8 cellular contexts compared by ENCODE assay signal in the genomic region with DNA sequence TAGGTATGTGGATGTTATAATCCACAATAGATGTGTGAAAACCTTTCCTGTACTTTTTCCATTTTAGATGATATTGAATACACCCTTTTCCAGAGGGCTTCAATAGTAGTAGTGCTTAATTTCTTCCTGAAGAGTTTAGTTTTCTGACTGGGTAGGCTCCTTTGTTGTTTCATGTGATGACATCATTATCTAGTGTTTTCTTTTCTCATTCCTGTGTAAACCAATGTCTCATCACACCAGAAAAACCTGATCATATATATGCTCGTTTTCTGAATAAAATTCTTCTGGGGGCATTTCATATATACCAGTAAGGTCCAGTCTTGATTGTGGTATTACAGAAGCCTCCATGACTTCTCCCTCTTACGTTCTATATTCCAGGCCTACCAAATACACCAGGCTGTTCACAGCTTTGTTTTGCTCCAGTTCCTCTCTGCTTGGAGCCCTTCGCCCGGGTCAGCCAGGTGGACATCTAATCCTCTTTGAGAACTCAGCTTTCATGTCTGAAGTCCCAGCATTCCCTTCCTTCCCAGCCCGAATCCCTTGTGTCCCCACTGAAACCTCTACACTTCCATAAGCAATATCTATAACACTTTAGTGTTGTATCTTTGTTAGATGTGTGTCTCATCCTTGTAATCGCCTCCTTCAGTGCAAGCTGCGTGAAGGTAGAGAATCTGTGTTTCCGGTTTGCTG. TPM values are rescaled to one million over a fixed set of nuclear protein-coding genes. Genes with fewer than 3 reads are reported as not detected.
A peak's percentile ranks its signal among the peaks of the same experiment; 100 is the strongest.
DNase-seq lines count a peak whose midpoint lies in the region; ATAC-seq, FAIRE-seq and TF ChIP-seq lines count a peak whose summit lies in the region.

No MANE protein-coding gene starts in this region.

- H3K36me3 ChIP-seq in HEK293 (ENCODE audit: control insufficient read depth in 2 of 2, insufficient read depth in 1 of 2, low read length in 2 of 2) = no peaks in the 10 kb centered on the region; a peak in 1 of 3 replicates
- H3K36me3 ChIP-seq in liver (ENCODE audit: control insufficient read depth in 4 of 4, insufficient read depth in 3 of 4, low read depth in 1 of 4, low read length in 3 of 4) = no peaks in the 10 kb centered on the region

- peak overlapping the region; percentile 76 to 91 for H3K9ac ChIP-seq in liver (ENCODE audit: low read depth in 1 of 2, low read length in 2 of 2)

- H3K4me3 ChIP-seq in A549 (peak overlapping the region; percentile 100), HEK293 (ENCODE audit: low read depth, low read length) (peak overlapping the region; percentile 98), astrocyte of the spinal cord (ENCODE audit: low read depth, low read length) (peak overlapping the region; percentile 92), liver (ENCODE audit: low read depth in 1 of 3, low read length in 3 of 3) (peak overlapping the region; percentile 53 to 96 (median 92))

- FAIRE-seq in A549 (lab: Jason Lieb, UNC) (no peak), GM19239 (lab: Jason Lieb, UNC) (no peak)

- TF ChIP-seq EP300 in A549 (IDR thresholded peaks at IDR 0.05) = no peak

- DNase-seq in A549 (ENCODE audit: low read depth in 1 of 2, low spot score in 1 of 2) (no peak), astrocyte of the spinal cord (ENCODE audit: low read depth, low spot score) (peak; percentile 61), GM19239 (ENCODE audit: insufficient read length, low spot score) (no peak)
- no peak for DNase-seq in activated T-cell treated with anti-CD3 and anti-CD28 coated beads, Interleukin-2, amount 50 U/mL, for 1 hour
- no peak for DNase-seq in activated CD4-positive, alpha-beta T cell treated with anti-CD3 and anti-CD28 coated beads for 48 hours

- H3K9me3 ChIP-seq in A549 (no peaks in the 10 kb centered on the region), HEK293 (ENCODE audit: control insufficient read depth, insufficient read depth, low read depth, low read length) (no peaks in the 10 kb centered on the region), liver (ENCODE audit: control insufficient read depth in 4 of 4, low read length in 3 of 4) (no peaks in the 10 kb centered on the region)

- TF ChIP-seq CTCF in A549 (IDR thresholded peaks at IDR 0.05) (no peak), HEK293 (tag by site-specific recombination; IDR thresholded peaks at IDR 0.05) (no peak), astrocyte of the spinal cord (IDR thresholded peaks at IDR 0.05; ENCODE audit: low read depth, low read length) (no peak), liver (IDR thresholded peaks at IDR 0.05; ENCODE audit: low read depth, low read length, missing input control) (no peak)

- CTCF ChIA-PET in A549 (lab: Yijun Ruan, JAX) = interaction anchor here (1.3 kb wide), 1 partner anchor 59 kb away, joined by 3 read pairs; no protein-coding TSS in a partner anchor
- CTCF ChIA-PET in HEK293 (lab: Yijun Ruan, JAX) = interaction anchor here (0.6 to 1.1 kb wide), 6 partner anchors 42 to 295 kb away, joined by 3 to 5 read pairs (median 3); no protein-coding TSS in a partner anchor

- POLR2A ChIA-PET in A549 (lab: Yijun Ruan, JAX) = no interaction called here
- POLR2A ChIA-PET in HEK293 (lab: Yijun Ruan, JAX) = interaction anchor here (0.5 to 1.1 kb wide), 4 partner anchors 24 to 93 kb away, joined by 3 to 5 read pairs (median 4); no protein-coding TSS in a partner anchor

- ATAC-seq in A549 (no peak), HG03432 (IDR thresholded peaks at IDR 0.05; ENCODE audit: unreplicated experiment) (no peak)

- peaks cover 25% of the 10 kb centered on the region for H3K4me1 ChIP-seq in A549
- H3K4me1 ChIP-seq in HEK293 (ENCODE audit: control insufficient read depth, insufficient read depth, low read length) = peaks cover 17% of the 10 kb centered on the region; the same call in 1 of the 2 replicates
- H3K4me1 ChIP-seq in liver (ENCODE audit: control insufficient read depth in 4 of 4, insufficient read depth in 4 of 4, low read length in 3 of 4) = peaks cover 2 to 45% (median 24%) of the 10 kb centered on the region in 4 donors

- WGBS in A549 (ENCODE audit: missing lambda C conversion rate) = 42% methylated on average over 8 of the region's 8 CpGs
- WGBS in liver = 14% methylated on average over 8 of the region's 8 CpGs

- H3K27ac ChIP-seq in A549 (peak overlapping the region; percentile 27 to 99; a peak in 5 of 6 replicates), HEK293 (ENCODE audit: extremely low read depth, low read depth, low read length) (peak overlapping the region; percentile 42), liver (ENCODE audit: low read depth in 1 of 2, low read length in 2 of 2) (peak overlapping the region; percentile 82 to 98)

- H3K27me3 ChIP-seq in liver (ENCODE audit: control insufficient read depth in 4 of 4, insufficient read depth in 4 of 4, low read length in 3 of 4) = no peaks in the 10 kb centered on the region

- TF ChIP-seq POLR2A in A549 (IDR thresholded peaks at IDR 0.05; ENCODE audit: low read length) = no peak

- in situ Hi-C loops in astrocyte of the spinal cord (cut with HindIII; ENCODE audit: low sequenced_read_pairs) = no loop called here

- peak overlapping the region; percentile 95 for H3K4me2 ChIP-seq in A549

- no peak for TF ChIP-seq RAD21 in A549 (conservative IDR thresholded peaks at IDR 0.05 in 1 of 2, IDR thresholded peaks at IDR 0.05 in 1 of 2)
- TF ChIP-seq RAD21 in liver (IDR thresholded peaks at IDR 0.05) = no peak

TF ChIP-seq in A549, 52 proteins besides CTCF, POLR2A, EP300 and RAD21:
- TF ChIP-seq EHF (CRISPR knock-in tag; IDR thresholded peaks at IDR 0.05) (no peak), HOXB13 (CRISPR knock-in tag; IDR thresholded peaks at IDR 0.05; ENCODE audit: low read depth) (no peak), FOXS1 (CRISPR knock-in tag; IDR thresholded peaks at IDR 0.05) (no peak), FOSB (CRISPR knock-in tag; IDR thresholded peaks at IDR 0.05) (no peak)
- TF ChIP-seq, protein P1, sequence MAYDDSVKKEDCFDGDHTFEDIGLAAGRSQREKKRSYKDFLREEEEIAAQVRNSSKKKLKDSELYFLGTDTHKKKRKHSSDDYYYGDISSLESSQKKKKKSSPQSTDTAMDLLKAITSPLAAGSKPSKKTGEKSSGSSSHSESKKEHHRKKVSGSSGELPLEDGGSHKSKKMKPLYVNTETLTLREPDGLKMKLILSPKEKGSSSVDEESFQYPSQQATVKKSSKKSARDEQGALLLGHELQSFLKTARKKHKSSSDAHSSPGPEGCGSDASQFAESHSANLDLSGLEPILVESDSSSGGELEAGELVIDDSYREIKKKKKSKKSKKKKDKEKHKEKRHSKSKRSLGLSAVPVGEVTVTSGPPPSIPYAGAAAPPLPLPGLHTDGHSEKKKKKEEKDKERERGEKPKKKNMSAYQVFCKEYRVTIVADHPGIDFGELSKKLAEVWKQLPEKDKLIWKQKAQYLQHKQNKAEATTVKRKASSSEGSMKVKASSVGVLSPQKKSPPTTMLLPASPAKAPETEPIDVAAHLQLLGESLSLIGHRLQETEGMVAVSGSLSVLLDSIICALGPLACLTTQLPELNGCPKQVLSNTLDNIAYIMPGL (CRISPR knock-in tag; IDR thresholded peaks at IDR 0.05; ENCODE audit: borderline replicate concordance) = no peak
TF ChIP-seq in A549: peak in this region for 0.

TF ChIP-seq in HEK293, 187 proteins besides CTCF, POLR2A, EP300 and RAD21 (continues in another document):
- TF ChIP-seq, protein P2, sequence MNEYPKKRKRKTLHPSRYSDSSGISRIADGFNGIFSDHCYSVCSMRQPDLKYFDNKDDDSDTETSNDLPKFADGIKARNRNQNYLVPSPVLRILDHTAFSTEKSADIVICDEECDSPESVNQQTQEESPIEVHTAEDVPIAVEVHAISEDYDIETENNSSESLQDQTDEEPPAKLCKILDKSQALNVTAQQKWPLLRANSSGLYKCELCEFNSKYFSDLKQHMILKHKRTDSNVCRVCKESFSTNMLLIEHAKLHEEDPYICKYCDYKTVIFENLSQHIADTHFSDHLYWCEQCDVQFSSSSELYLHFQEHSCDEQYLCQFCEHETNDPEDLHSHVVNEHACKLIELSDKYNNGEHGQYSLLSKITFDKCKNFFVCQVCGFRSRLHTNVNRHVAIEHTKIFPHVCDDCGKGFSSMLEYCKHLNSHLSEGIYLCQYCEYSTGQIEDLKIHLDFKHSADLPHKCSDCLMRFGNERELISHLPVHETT (tag by site-specific recombination; IDR thresholded peaks at IDR 0.05) = peak; percentile 34; the same call in 1 of the 2 replicates

TF ChIP-seq in liver, 16 proteins besides CTCF, POLR2A, EP300 and RAD21 (continues in another document):
- peak in 1 of 2 donors; percentile 17 for TF ChIP-seq GABPA (IDR thresholded peaks at IDR 0.05 in 1 of 2, conservative IDR thresholded peaks at IDR 0.05 in 1 of 2)
- TF ChIP-seq, protein P3, sequence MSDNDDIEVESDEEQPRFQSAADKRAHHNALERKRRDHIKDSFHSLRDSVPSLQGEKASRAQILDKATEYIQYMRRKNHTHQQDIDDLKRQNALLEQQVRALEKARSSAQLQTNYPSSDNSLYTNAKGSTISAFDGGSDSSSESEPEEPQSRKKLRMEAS (IDR thresholded peaks at IDR 0.05) = no peak
- peak in 1 of 2 donors; percentile 49 for TF ChIP-seq JUND (IDR thresholded peaks at IDR 0.05)
- no peak for TF ChIP-seq HNF4A (conservative IDR thresholded peaks at IDR 0.05)
- TF ChIP-seq HNF4G (IDR thresholded peaks at IDR 0.05) = no peak
- TF ChIP-seq FOXA2 (IDR thresholded peaks at IDR 0.05) = no peak
- TF ChIP-seq, protein P4, sequence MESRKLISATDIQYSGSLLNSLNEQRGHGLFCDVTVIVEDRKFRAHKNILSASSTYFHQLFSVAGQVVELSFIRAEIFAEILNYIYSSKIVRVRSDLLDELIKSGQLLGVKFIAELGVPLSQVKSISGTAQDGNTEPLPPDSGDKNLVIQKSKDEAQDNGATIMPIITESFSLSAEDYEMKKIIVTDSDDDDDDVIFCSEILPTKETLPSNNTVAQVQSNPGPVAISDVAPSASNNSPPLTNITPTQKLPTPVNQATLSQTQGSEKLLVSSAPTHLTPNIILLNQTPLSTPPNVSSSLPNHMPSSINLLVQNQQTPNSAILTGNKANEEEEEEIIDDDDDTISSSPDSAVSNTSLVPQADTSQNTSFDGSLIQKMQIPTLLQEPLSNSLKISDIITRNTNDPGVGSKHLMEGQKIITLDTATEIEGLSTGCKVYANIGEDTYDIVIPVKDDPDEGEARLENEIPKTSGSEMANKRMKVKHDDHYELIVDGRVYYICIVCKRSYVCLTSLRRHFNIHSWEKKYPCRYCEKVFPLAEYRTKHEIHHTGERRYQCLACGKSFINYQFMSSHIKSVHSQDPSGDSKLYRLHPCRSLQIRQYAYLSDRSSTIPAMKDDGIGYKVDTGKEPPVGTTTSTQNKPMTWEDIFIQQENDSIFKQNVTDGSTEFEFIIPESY (IDR thresholded peaks at IDR 0.05) = no peak

RNA-seq across cellular contexts. Expression of a gene that starts 1.8 kb away (rescaled TPM):
- polyA plus RNA-seq in A549 (2011; rRNA removed) (56.8 and 66.8 TPM in 2 replicates), A549 (2017; fragmentation: RNase III; extraction: RNeasy Plus Mini Kit Qiagen cat#74134 plus additional on column Dnase treatment) (25.8 to 30.3 TPM (median 28.5 TPM) in 3 replicates), liver (10 to 100 TPM; 24.1 to 36.9 TPM)
- 15.3 and 16.0 TPM in 2 replicates for polyA plus RNA-seq in A549 (2012; cell fraction: cytosol; rRNA removed)
- 3.2 and 6.6 TPM in 2 replicates for polyA plus RNA-seq in A549 (2012; cell fraction: nucleus; rRNA removed)
- 33.2 and 34.1 TPM in 2 replicates for polyA minus RNA-seq in A549 (2011; rRNA and poly(A)+ RNA removed)
- 100 to 1,000 TPM in 1 of 2 donors, 10 to 100 TPM in 1; 60.5 to 102 TPM for total RNA-seq in liver
